9 cellular contexts compared by ENCODE assay signal in genomic region chr6:16669227-16669626, GRCh38.
A peak's percentile ranks its signal among the peaks of the same experiment; 100 is the strongest.
DNase-seq lines count a peak whose midpoint lies in the region; ATAC-seq and TF ChIP-seq lines count a peak whose summit lies in the region.
"Had no signal": no experiment of that assay in that cellular context is flagged by ENCODE, and none has a peak within 500 bp of the region (broad histone marks: within the 10 kb centered on the region; RNA-seq: fewer than 3 reads in every experiment).

No MANE protein-coding gene starts in this region.

- H3K36me3 ChIP-seq in Peyer's patch (no peaks in the 10 kb centered on the region), spleen (no peaks in the 10 kb centered on the region), suprapubic skin (no peaks in the 10 kb centered on the region)

- H3K27ac ChIP-seq in Peyer's patch (peak overlapping the region in 1 of 4 donors; percentile 36), spleen (peak overlapping the region in 6 of 8 donors; percentile 19 to 76 (median 60)), suprapubic skin (no peak overlapping the region)

- H3K27me3 ChIP-seq in Peyer's patch = no peaks in the 10 kb centered on the region
- H3K27me3 ChIP-seq in spleen (replicated peaks in 1 of 7) = no peaks in the 10 kb centered on the region
- no peaks in the 10 kb centered on the region for H3K27me3 ChIP-seq in suprapubic skin

- H3K9me3 ChIP-seq in Peyer's patch (no peaks in the 10 kb centered on the region), spleen (no peaks in the 10 kb centered on the region), suprapubic skin (no peaks in the 10 kb centered on the region)

- peaks cover 32% of the 10 kb centered on the region for H3K4me1 Mint-ChIP-seq in activated naive CD4-positive, alpha-beta T cell treated with anti-CD3 and anti-CD28 coated beads for 36 hours (ENCODE audit: low read depth)

- peaks cover 2% of the 10 kb centered on the region for H3K9me3 Mint-ChIP-seq in activated naive CD4-positive, alpha-beta T cell treated with anti-CD3 and anti-CD28 coated beads for 36 hours

- H3K4me1 ChIP-seq in Peyer's patch (peaks cover 0 to 8% (median 0%) of the 10 kb centered on the region in 4 donors), spleen (peaks cover 15 to 67% (median 34%) of the 10 kb centered on the region in 6 donors), suprapubic skin (peaks cover 34% of the 10 kb centered on the region)

- H3K27ac Mint-ChIP-seq in activated naive CD4-positive, alpha-beta T cell treated with anti-CD3 and anti-CD28 coated beads for 36 hours = peak overlapping the region; percentile 69
- H3K27ac Mint-ChIP-seq: brain had no signal

- no peak for TF ChIP-seq CTCF in Peyer's patch (IDR thresholded peaks at IDR 0.05)
- TF ChIP-seq CTCF in spleen (IDR thresholded peaks at IDR 0.05 in 8 of 11, conservative IDR thresholded peaks at IDR 0.05 in 3 of 11) = no peak
- TF ChIP-seq CTCF in suprapubic skin (IDR thresholded peaks at IDR 0.05) = no peak

- H3K4me3 Mint-ChIP-seq in activated naive CD4-positive, alpha-beta T cell treated with anti-CD3 and anti-CD28 coated beads for 36 hours = no peak overlapping the region
- H3K4me3 Mint-ChIP-seq: brain had no signal

- H3K27me3 Mint-ChIP-seq in activated naive CD4-positive, alpha-beta T cell treated with anti-CD3 and anti-CD28 coated beads for 36 hours (ENCODE audit: low read depth) = no peaks in the 10 kb centered on the region
- H3K27me3 Mint-ChIP-seq: brain had no signal

- CTCF ChIA-PET in activated naive CD4-positive, alpha-beta T cell treated with anti-CD3 and anti-CD28 coated beads for 36 hours (lab: Charles Lee) = interaction anchor here (0.6 to 3.1 kb wide), 2 partner anchors 11 to 348 kb away, joined by 4 to 11 read pairs; no protein-coding TSS in a partner anchor

- H3K4me3 ChIP-seq in Peyer's patch = no peak overlapping the region
- no peak overlapping the region for H3K4me3 ChIP-seq in spleen
- no peak overlapping the region for H3K4me3 ChIP-seq in suprapubic skin

- no peak for ATAC-seq in GM18858 (IDR thresholded peaks at IDR 0.05; ENCODE audit: unreplicated experiment)
- ATAC-seq in HG03139 (IDR thresholded peaks at IDR 0.05; ENCODE audit: unreplicated experiment) = no peak
- ATAC-seq in HG02642 (IDR thresholded peaks at IDR 0.05; ENCODE audit: poor library complexity, unreplicated experiment) = no peak

- TF ChIP-seq POLR2A in Peyer's patch (IDR thresholded peaks at IDR 0.05) (no peak), spleen (IDR thresholded peaks at IDR 0.05) (no peak), suprapubic skin (IDR thresholded peaks at IDR 0.05) (no peak)

- no peak for TF ChIP-seq EP300 in suprapubic skin (IDR thresholded peaks at IDR 0.05)

- H3K36me3 Mint-ChIP-seq in activated naive CD4-positive, alpha-beta T cell treated with anti-CD3 and anti-CD28 coated beads for 36 hours (ENCODE audit: low read depth) = peaks cover 4% of the 10 kb centered on the region

- intact Hi-C loops in activated naive CD4-positive, alpha-beta T cell treated with anti-CD3 and anti-CD28 coated beads for 36 hours (cut with micrococcal nuclease) = loop anchor here (1.0 kb wide), 2 partner anchors 11 to 92 kb away; partner anchors contain the start of gene ATXN1
- intact Hi-C loops in spleen (cut with DNase I; ENCODE audit: low total_unique reads) = no loop called here

- DNase-seq in Daoy (ENCODE audit: low read depth) (peak; percentile 84), Peyer's patch (peak in 2 of 3 donors; percentile 42 to 76), spleen (no peak), suprapubic skin (ENCODE audit: low spot score in 2 of 2) (no peak)
- peak; percentile 86 for DNase-seq in activated naive CD4-positive, alpha-beta T cell treated with anti-CD3 and anti-CD28 coated beads for 36 hours

- 16 to 42% (median 29%) methylated on average over 3 of the region's 3 CpGs for WGBS in spleen, 5 donors
- WGBS in suprapubic skin = 77% methylated on average over 3 of the region's 3 CpGs

Comparison
In these comparisons a context has a peak if more than half of its experiments do, and no peak if none do; other contexts are left out.
1. DNase-seq: peak in Daoy (single experiment), Peyer's patch (2 of 3) and activated naive CD4-positive, alpha-beta T cell treated with anti-CD3 and anti-CD28 coated beads for 36 hours (single experiment); none in spleen (single experiment) and suprapubic skin (0 of 2).